10 cellular contexts compared by ENCODE assay signal in the genomic region with DNA sequence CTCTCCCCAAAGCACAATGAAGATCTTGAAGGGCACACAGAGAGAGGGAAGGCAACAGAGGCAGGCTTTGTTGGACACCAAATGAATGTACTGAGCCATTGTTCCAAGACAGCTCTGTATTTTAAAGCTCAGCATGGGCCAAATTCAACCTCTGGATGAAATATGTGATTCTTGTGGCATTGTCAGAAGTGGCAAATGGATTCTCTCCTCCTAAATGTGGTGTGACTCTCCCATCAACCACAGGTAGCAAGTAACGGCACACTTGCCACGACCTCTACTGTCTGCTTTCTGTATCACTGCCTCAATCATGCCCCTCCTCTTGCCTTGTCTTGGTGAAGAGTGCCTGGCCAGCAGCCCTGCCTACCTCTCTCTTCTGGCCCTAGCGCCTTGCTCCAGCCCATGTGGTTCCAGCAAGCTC. TPM values are rescaled to one million over a fixed set of nuclear protein-coding genes. Genes with fewer than 3 reads are reported as not detected.
A peak's percentile ranks its signal among the peaks of the same experiment; 100 is the strongest.
DNase-seq lines count a peak whose midpoint lies in the region; ATAC-seq, FAIRE-seq and TF ChIP-seq lines count a peak whose summit lies in the region.
"Had no signal": no experiment of that assay in that cellular context is flagged by ENCODE, and none has a peak within 500 bp of the region (broad histone marks: within the 10 kb centered on the region; RNA-seq: fewer than 3 reads in every experiment).

No MANE protein-coding gene starts in this region.

- no peaks in the 10 kb centered on the region for H3K27me3 ChIP-seq in K562 (ENCODE audit: control insufficient read depth in 2 of 2, insufficient read depth in 2 of 2, low read length in 2 of 2)
- no peaks in the 10 kb centered on the region for H3K27me3 ChIP-seq in esophagus muscularis mucosa
- H3K27me3 ChIP-seq in vagina: no peaks in the 10 kb centered on the region
- H3K27me3 ChIP-seq: sigmoid colon had no signal

- peak in 1 of 2 experiments; percentile 45; a peak in 2 of 4 replicates for TF ChIP-seq RAD21 in K562 (CRISPR knock-in tag; conservative IDR thresholded peaks at IDR 0.05 in 1 of 2, IDR thresholded peaks at IDR 0.05 in 1 of 2)

- CTCF ChIA-PET in K562 (lab: Yijun Ruan, JAX; ENCODE audit: low intra/inter-chr PET ratio): no interaction called here

- no peaks in the 10 kb centered on the region for H4K20me1 ChIP-seq in K562 (replicated peaks; ENCODE audit: control insufficient read depth, insufficient read depth, low read length)

- H3K9me3 ChIP-seq in K562 (replicated peaks; ENCODE audit: control insufficient read depth, insufficient read depth, low read depth, low read length) (no peaks in the 10 kb centered on the region), esophagus muscularis mucosa (no peaks in the 10 kb centered on the region), vagina (no peaks in the 10 kb centered on the region)
- H3K9me3 ChIP-seq: sigmoid colon had no signal

- BruUV-seq in K562 (replicated peaks; lab: Mats Ljungman, UMichigan): no TSS peak

- peak overlapping the region; percentile 40; the same call in 1 of the 2 replicates for H2AFZ ChIP-seq in K562 (ENCODE audit: low read depth, low read length)

- intact Hi-C loops in K562 (cut with micrococcal nuclease): loop anchor here (2.0 to 10.0 kb wide), 2 partner anchors 101 to 203 kb away; no protein-coding TSS in a partner anchor
- intact Hi-C loops in esophagus muscularis mucosa (cut with DNase I): no loop called here
- intact Hi-C loops in vagina (cut with DNase I): no loop called here

- H3K4me2 ChIP-seq in K562 (ENCODE audit: insufficient read depth, low read length): no peak overlapping the region

- POLR2A ChIA-PET in K562 (lab: Yijun Ruan, JAX): no interaction called here

- TF ChIP-seq EP300 in K562 (IDR thresholded peaks at IDR 0.05; ENCODE audit: low read length): no peak
- TF ChIP-seq EP300 in esophagus muscularis mucosa (IDR thresholded peaks at IDR 0.05): no peak

- H3K27ac ChIP-seq in K562 (ENCODE audit: extremely low read depth, low read depth, low read length) (no peak overlapping the region), esophagus muscularis mucosa (replicated peaks in 1 of 4) (peak overlapping the region in 2 of 4 donors; percentile 10 to 40), vagina (no peak overlapping the region)

- H3K36me3 ChIP-seq in K562 (ENCODE audit: control insufficient read depth, insufficient read depth, low read length) (no peaks in the 10 kb centered on the region), esophagus muscularis mucosa (peaks cover 0 to 5% (median 0%) of the 10 kb centered on the region in 4 donors), vagina (no peaks in the 10 kb centered on the region)
- H3K36me3 ChIP-seq: sigmoid colon had no signal

- H3K4me1 ChIP-seq in K562 (replicated peaks in 1 of 2; ENCODE audit: control insufficient read depth in 2 of 2, insufficient read depth in 2 of 2, low read length in 2 of 2) (peaks cover 0 to 6% of the 10 kb centered on the region in 2 experiments; a peak in 3 of 5 replicates), esophagus muscularis mucosa (peaks cover 19 to 62% (median 57%) of the 10 kb centered on the region in 4 donors), vagina (peaks cover 52% of the 10 kb centered on the region)

- H3K4me3 ChIP-seq in K562 (no peak overlapping the region), esophagus muscularis mucosa (no peak overlapping the region), vagina (no peak overlapping the region)
- H3K4me3 ChIP-seq: sigmoid colon had no signal

- H3K9me1 ChIP-seq in K562 (ENCODE audit: control insufficient read depth, insufficient read depth, low read length): no peaks in the 10 kb centered on the region

- DNase-seq in K562 (ENCODE audit: extremely low read depth in 1 of 4, low spot score in 3 of 4) (peak in 3 of 4 experiments; percentile 8 to 51 (median 13)), nucleus accumbens (lab: John Stamatoyannopoulos, UW) (peak in 32 of 56 donors; percentile 21 to 80 (median 48)), NCI-H2029 (lab: John Stamatoyannopoulos, UW) (no peak), esophagus muscularis mucosa (ENCODE audit: extremely low spot score) (no peak), vagina (ENCODE audit: extremely low spot score in 2 of 2) (no peak)
- DNase-seq: activated CD8-positive, alpha-beta memory T cell treated with anti-CD3 and anti-CD28 coated beads, Interleukin-2, amount 50 U/mL, for 4 hours; NCI-H526; sigmoid colon had no signal

- WGBS in K562 (ENCODE audit: insufficient coverage, low coverage, missing lambda C conversion rate): 40% methylated on average over 1 of the region's 3 CpGs
- 81% methylated on average over 3 of the region's 3 CpGs for WGBS in esophagus muscularis mucosa

- in situ Hi-C loops in K562 (cut with MboI): no loop called here

- ATAC-seq in GM18870 (IDR thresholded peaks at IDR 0.05; ENCODE audit: unreplicated experiment) (peak; percentile 43), HG03103 (IDR thresholded peaks at IDR 0.05; ENCODE audit: low read depth, unreplicated experiment) (peak; percentile 56), K562 (peak; percentile 91)

- no peak for FAIRE-seq in K562 (lab: Jason Lieb, UNC)

- no peaks in the 10 kb centered on the region for H3K79me2 ChIP-seq in K562 (ENCODE audit: control insufficient read depth, insufficient read depth, low read length)

- TF ChIP-seq POLR2A in K562 (conservative IDR thresholded peaks at IDR 0.05): no peak
- TF ChIP-seq POLR2A in esophagus muscularis mucosa (IDR thresholded peaks at IDR 0.05; ENCODE audit: low read depth): no peak
- no peak for TF ChIP-seq POLR2A in vagina (IDR thresholded peaks at IDR 0.05)

- no peak overlapping the region for H3K9ac ChIP-seq in K562 (ENCODE audit: insufficient read depth in 1 of 2, low read depth in 2 of 2, low read length in 2 of 2)

- peak; percentile 32 to 48 (median 44); a peak in 4 of 6 replicates for TF ChIP-seq CTCF in K562 (IDR thresholded peaks at IDR 0.05 in 2 of 3, conservative IDR thresholded peaks at IDR 0.05 in 1 of 3; ENCODE audit: insufficient read depth in 2 of 3, low read depth in 1 of 3, low read length in 3 of 3)
- TF ChIP-seq CTCF in esophagus muscularis mucosa (IDR thresholded peaks at IDR 0.05): no peak
- no peak for TF ChIP-seq CTCF in vagina (IDR thresholded peaks at IDR 0.05)

RNA-seq across cellular contexts. Expression of a gene that starts 6.1 kb away (rescaled TPM):
- total RNA-seq in K562 (2011; cell fraction: chromatin; rRNA removed; ENCODE audit: low replicate concordance): 12.8 and 17.7 TPM in 2 replicates
- 9.3 and 12.6 TPM in 2 replicates for total RNA-seq in K562 (2011; cell fraction: nucleolus; rRNA removed)
- total RNA-seq in K562 (2011; cell fraction: nucleoplasm; rRNA removed): 17.5 and 29.5 TPM in 2 replicates
- total RNA-seq in K562 (2014; rRNA removed) (3.6 and 5.0 TPM in 2 replicates), K562 (2014; rRNA removed; fragmentation: Illumina TruSeq; extraction: Trizol) (7.4 and 7.8 TPM in 2 replicates), K562 (2015; rRNA removed; fragmentation: Illumina TruSeq; extraction: Trizol) (5.5 TPM in 2 replicates), K562 (2021) (11.7 and 12.8 TPM in 2 replicates), esophagus muscularis mucosa (10 to 100 TPM in 1 of 4 donors, 1 to 10 TPM in 3; 7.6 to 11.6 (median 9.5) TPM), vagina (11.0 TPM)
- polyA plus RNA-seq in K562 (2011; rRNA removed) (10.1 and 11.1 TPM in 2 replicates), K562 (2014; fragmentation: Illumina TruSeq; extraction: Trizol) (10.6 and 12.5 TPM in 2 replicates), K562 (2014; fragmentation: Nextera tagmentation; extraction: Ambion mirVana) (1 to 10 TPM; 4.6 to 7.2 TPM), K562 (2014; rRNA removed) (5.7 and 6.9 TPM in 2 replicates)
- polyA plus RNA-seq in K562 (2011; cell fraction: cytosol; rRNA removed): 6.0 and 8.7 TPM in 2 replicates
- 5.3 and 5.6 TPM in 2 replicates for polyA plus RNA-seq in K562 (2011; cell fraction: nucleus; rRNA removed)
- polyA plus RNA-seq in K562 (2012): 4.7 and 6.0 TPM in 2 replicates
- polyA minus RNA-seq in K562 (2011; rRNA and poly(A)+ RNA removed): 20.4 and 22.2 TPM in 2 replicates
- 7.6 and 10.5 TPM in 2 replicates for polyA minus RNA-seq in K562 (2011; cell fraction: cytosol; rRNA and poly(A)+ RNA removed)
- 8.5 and 11.9 TPM in 2 replicates for polyA minus RNA-seq in K562 (2011; cell fraction: nucleus; rRNA and poly(A)+ RNA removed)

RNA-seq across cellular contexts. Expression of a gene that starts 11.6 kb away (rescaled TPM):
- not detected in 2 replicates for total RNA-seq in K562 (2011; cell fraction: chromatin; rRNA removed; ENCODE audit: low replicate concordance)
- total RNA-seq in K562 (2011; cell fraction: nucleolus; rRNA removed): not detected in 2 replicates
- total RNA-seq in K562 (2011; cell fraction: nucleoplasm; rRNA removed): not detected in 2 replicates
- total RNA-seq in K562 (2014; rRNA removed) (not detected in 2 replicates), K562 (2014; rRNA removed; fragmentation: Illumina TruSeq; extraction: Trizol) (not detected in 2 replicates), K562 (2015; rRNA removed; fragmentation: Illumina TruSeq; extraction: Trizol) (not detected in 2 replicates), K562 (2021) (not detected in 2 replicates), esophagus muscularis mucosa (not detected), vagina (not detected)
- polyA plus RNA-seq in K562 (2011; rRNA removed) (not detected in 2 replicates), K562 (2014; fragmentation: Illumina TruSeq; extraction: Trizol) (not detected in 2 replicates), K562 (2014; fragmentation: Nextera tagmentation; extraction: Ambion mirVana) (under 1 TPM in 1 of 2 experiments, not detected in 1; 0.11 TPM), K562 (2014; rRNA removed) (not detected in 2 replicates)
- not detected in 2 replicates for polyA plus RNA-seq in K562 (2011; cell fraction: cytosol; rRNA removed)
- not detected in 2 replicates for polyA plus RNA-seq in K562 (2011; cell fraction: nucleus; rRNA removed)
- polyA plus RNA-seq in K562 (2012): 0.07 TPM in 1 of 2 replicates, not detected in the other
- not detected in 2 replicates for polyA minus RNA-seq in K562 (2011; rRNA and poly(A)+ RNA removed)
- polyA minus RNA-seq in K562 (2011; cell fraction: cytosol; rRNA and poly(A)+ RNA removed): not detected in 2 replicates
- polyA minus RNA-seq in K562 (2011; cell fraction: nucleus; rRNA and poly(A)+ RNA removed): not detected in 2 replicates
- total RNA-seq: sigmoid colon had no signal
- polyA plus RNA-seq: sigmoid colon had no signal

RNA-seq across cellular contexts. Expression of a gene that starts 37.6 kb away (rescaled TPM):
- total RNA-seq in K562 (2011; cell fraction: chromatin; rRNA removed; ENCODE audit: low replicate concordance): 4.1 and 19.4 TPM in 2 replicates
- total RNA-seq in K562 (2011; cell fraction: nucleolus; rRNA removed): 2.7 and 3.7 TPM in 2 replicates
- total RNA-seq in K562 (2011; cell fraction: nucleoplasm; rRNA removed): 7.6 and 11.2 TPM in 2 replicates
- total RNA-seq in K562 (2014; rRNA removed) (2.1 and 2.3 TPM in 2 replicates), K562 (2014; rRNA removed; fragmentation: Illumina TruSeq; extraction: Trizol) (5.1 and 5.7 TPM in 2 replicates), K562 (2015; rRNA removed; fragmentation: Illumina TruSeq; extraction: Trizol) (3.7 and 3.9 TPM in 2 replicates), K562 (2021) (3.4 and 3.8 TPM in 2 replicates), esophagus muscularis mucosa (10 to 100 TPM; 11.5 to 20.5 (median 14.6) TPM), vagina (18.7 TPM)
- polyA plus RNA-seq in K562 (2011; rRNA removed) (5.5 and 6.7 TPM in 2 replicates), K562 (2014; fragmentation: Illumina TruSeq; extraction: Trizol) (4.1 and 4.3 TPM in 2 replicates), K562 (2014; fragmentation: Nextera tagmentation; extraction: Ambion mirVana) (1 to 10 TPM; 6.3 to 7.3 TPM), K562 (2014; rRNA removed) (3.0 and 3.6 TPM in 2 replicates)
- 0.54 and 1.9 TPM in 2 replicates for polyA plus RNA-seq in K562 (2011; cell fraction: cytosol; rRNA removed)
- 6.8 and 9.3 TPM in 2 replicates for polyA plus RNA-seq in K562 (2011; cell fraction: nucleus; rRNA removed)
- polyA plus RNA-seq in K562 (2012): 2.5 and 3.1 TPM in 2 replicates
- 10.3 and 11.9 TPM in 2 replicates for polyA minus RNA-seq in K562 (2011; rRNA and poly(A)+ RNA removed)
- 1.3 and 2.6 TPM in 2 replicates for polyA minus RNA-seq in K562 (2011; cell fraction: cytosol; rRNA and poly(A)+ RNA removed)
- polyA minus RNA-seq in K562 (2011; cell fraction: nucleus; rRNA and poly(A)+ RNA removed): 7.0 and 15.6 TPM in 2 replicates

Comparison
In these comparisons a context has a peak if more than half of its experiments do, and no peak if none do; other contexts are left out.
1. DNase-seq: peak in K562 (3 of 4) and nucleus accumbens (32 of 56); none in NCI-H2029 (single experiment), esophagus muscularis mucosa (single experiment) and vagina (0 of 2).
2. CTCF ChIP-seq: peak in K562 (3 of 3); none in esophagus muscularis mucosa (0 of 3) and vagina (0 of 3).
3. Peak in every context shown above with its lines, with median percentiles within 50 percentile points of each other: ATAC-seq.